Comparison of ENCODE assay signal across 11 cellular contexts in genomic region chr3:71360170-71360569, GRCh38.
A peak's percentile ranks its signal among the peaks of the same experiment; 100 is the strongest.
DNase-seq lines count a peak whose midpoint lies in the region; ATAC-seq and TF ChIP-seq lines count a peak whose summit lies in the region.
"Had no signal": no experiment of that assay in that cellular context is flagged by ENCODE, and none has a peak within 500 bp of the region (broad histone marks: within the 10 kb centered on the region; RNA-seq: fewer than 3 reads in every experiment).

No MANE protein-coding gene starts in this region.

- CTCF ChIA-PET in activated CD8-positive, alpha-beta memory T cell treated with anti-CD3 and anti-CD28 coated beads, Interleukin-2, amount 10 ng/mL, durations not matched to agents 7 days and 5 days (lab: Charles Lee), result interaction anchor here (1.1 kb wide), 1 partner anchor 131 kb away, joined by 3 read pairs; no protein-coding TSS in a partner anchor
- CTCF ChIA-PET in RWPE1 (lab: Yijun Ruan, JAX), result no interaction called here

- H3K4me1 Mint-ChIP-seq in activated CD8-positive, alpha-beta memory T cell treated with anti-CD3 and anti-CD28 coated beads, Interleukin-2, amount 10 ng/mL, durations not matched to agents 7 days and 5 days, result peaks cover 47% of the 10 kb centered on the region
- peaks cover 59% of the 10 kb centered on the region for H3K4me1 Mint-ChIP-seq in stimulated activated effector memory CD8-positive, alpha-beta T cell treated with anti-CD3 and anti-CD28 coated beads, Interleukin-12 subunit alpha, Interleukin-12 subunit beta, amount 100 ng/mL, for 72 hours

- H2AFZ ChIP-seq in OCI-LY3 (ENCODE audit: low read depth, low read length), result no peak overlapping the region

- peak overlapping the region; percentile 52 for H3K4me3 ChIP-seq in OCI-LY3 (ENCODE audit: low read length)
- H3K4me3 ChIP-seq: K562, upper lobe of left lung had no signal

- H3K27ac ChIP-seq in OCI-LY3 (ENCODE audit: low read length) (peak overlapping the region; percentile 72), RWPE1 (no peak overlapping the region)
- H3K27ac ChIP-seq: upper lobe of left lung had no signal

- no peaks in the 10 kb centered on the region for H3K9me3 ChIP-seq in OCI-LY3 (ENCODE audit: insufficient read depth, low read length)
- H3K9me3 ChIP-seq: upper lobe of left lung had no signal

- H3K27me3 Mint-ChIP-seq in activated CD8-positive, alpha-beta memory T cell treated with anti-CD3 and anti-CD28 coated beads, Interleukin-2, amount 10 ng/mL, durations not matched to agents 7 days and 5 days, result peaks cover under 1% of the 10 kb centered on the region

- peaks cover 5% of the 10 kb centered on the region for H3K36me3 Mint-ChIP-seq in activated CD8-positive, alpha-beta memory T cell treated with anti-CD3 and anti-CD28 coated beads, Interleukin-2, amount 10 ng/mL, durations not matched to agents 7 days and 5 days
- no peaks in the 10 kb centered on the region for H3K36me3 Mint-ChIP-seq in stimulated activated effector memory CD8-positive, alpha-beta T cell treated with anti-CD3 and anti-CD28 coated beads, Interleukin-12 subunit alpha, Interleukin-12 subunit beta, amount 100 ng/mL, for 72 hours

- H3K4me3 Mint-ChIP-seq in activated CD8-positive, alpha-beta memory T cell treated with anti-CD3 and anti-CD28 coated beads, Interleukin-2, amount 10 ng/mL, durations not matched to agents 7 days and 5 days, result no peak overlapping the region
- peak overlapping the region; percentile 45 for H3K4me3 Mint-ChIP-seq in stimulated activated effector memory CD8-positive, alpha-beta T cell treated with anti-CD3 and anti-CD28 coated beads, Interleukin-12 subunit alpha, Interleukin-12 subunit beta, amount 100 ng/mL, for 72 hours

- POLR2A ChIA-PET in RWPE1 (lab: Yijun Ruan, JAX; ENCODE audit: low non-redundant PET), result no interaction called here

- peak overlapping the region; percentile 64 for H3K4me2 ChIP-seq in OCI-LY3 (ENCODE audit: low read length)

- H3K4me1 ChIP-seq in OCI-LY3 (ENCODE audit: low read length), result peaks cover 66% of the 10 kb centered on the region
- H3K4me1 ChIP-seq: upper lobe of left lung had no signal

- no peak for DNase-seq in activated CD8-positive, alpha-beta memory T cell treated with anti-CD3 and anti-CD28 coated beads, Interleukin-2, amount 10 ng/mL, durations not matched to agents 7 days and 5 days
- no peak for DNase-seq in activated CD8-positive, alpha-beta memory T cell treated with anti-CD3 and anti-CD28 coated beads, Interleukin-2, amount 50 U/mL, for 4 hours
- DNase-seq in stimulated activated effector memory CD8-positive, alpha-beta T cell treated with anti-CD3 and anti-CD28 coated beads, Interleukin-12 subunit alpha, Interleukin-12 subunit beta, amount 100 ng/mL, for 72 hours (ENCODE audit: low spot score in 2 of 2), result no peak
- no peak for DNase-seq in retina
- DNase-seq in RWPE1 (ENCODE audit: low spot score), result no peak
- no peak for DNase-seq in DMS114 treated with DMSO at 0.1 percent for 48 hours (lab: John Stamatoyannopoulos, UW; ENCODE audit: unreplicated experiment)
- DNase-seq: NK-92 treated with Interleukin-12 subunit alpha and Interleukin-12 subunit beta, amount 100 ng/mL, for 24 hours; upper lobe of left lung had no signal

- peaks cover 59% of the 10 kb centered on the region for H3K27me3 ChIP-seq in OCI-LY3 (ENCODE audit: low read depth, low read length)
- H3K27me3 ChIP-seq: upper lobe of left lung had no signal

- H3K9me3 Mint-ChIP-seq in activated CD8-positive, alpha-beta memory T cell treated with anti-CD3 and anti-CD28 coated beads, Interleukin-2, amount 10 ng/mL, durations not matched to agents 7 days and 5 days (ENCODE audit: low read depth), result no peaks in the 10 kb centered on the region
- H3K9me3 Mint-ChIP-seq in stimulated activated effector memory CD8-positive, alpha-beta T cell treated with anti-CD3 and anti-CD28 coated beads, Interleukin-12 subunit alpha, Interleukin-12 subunit beta, amount 100 ng/mL, for 72 hours, result no peaks in the 10 kb centered on the region

- H3K36me3 ChIP-seq in OCI-LY3 (replicated peaks; ENCODE audit: low read depth, low read length), result no peaks in the 10 kb centered on the region

- TF ChIP-seq CTCF in OCI-LY3 (IDR thresholded peaks at IDR 0.05; ENCODE audit: low read depth, low read length) (no peak), RWPE1 (conservative IDR thresholded peaks at IDR 0.05; ENCODE audit: low read depth) (no peak)

- H4K20me1 ChIP-seq in OCI-LY3 (ENCODE audit: insufficient read depth, low read length), result no peaks in the 10 kb centered on the region

- H3K79me2 ChIP-seq in OCI-LY3 (ENCODE audit: low read length), result no peaks in the 10 kb centered on the region

- peak overlapping the region; percentile 71 for H3K27ac Mint-ChIP-seq in activated CD8-positive, alpha-beta memory T cell treated with anti-CD3 and anti-CD28 coated beads, Interleukin-2, amount 10 ng/mL, durations not matched to agents 7 days and 5 days
- peak overlapping the region; percentile 75 for H3K27ac Mint-ChIP-seq in stimulated activated effector memory CD8-positive, alpha-beta T cell treated with anti-CD3 and anti-CD28 coated beads, Interleukin-12 subunit alpha, Interleukin-12 subunit beta, amount 100 ng/mL, for 72 hours

- peak; percentile 41 for ATAC-seq in activated CD8-positive, alpha-beta memory T cell treated with anti-CD3 and anti-CD28 coated beads, Interleukin-2, amount 10 ng/mL, durations not matched to agents 7 days and 5 days
- peak; percentile 28 for ATAC-seq in HG02759 (IDR thresholded peaks at IDR 0.05; ENCODE audit: unreplicated experiment)
- peak; percentile 77 for ATAC-seq in stimulated activated effector memory CD8-positive, alpha-beta T cell treated with anti-CD3 and anti-CD28 coated beads, Interleukin-12 subunit alpha, Interleukin-12 subunit beta, amount 100 ng/mL, for 72 hours
- ATAC-seq: K562 had no signal

- H3K9ac ChIP-seq in OCI-LY3 (ENCODE audit: low read length), result peak overlapping the region; percentile 6; the same call in 1 of the 2 replicates
